In genomic region chr17:49564638-49565037, GRCh38 we compare ENCODE assay signal across 35 cellular contexts. TPM values are rescaled to one million over a fixed set of nuclear protein-coding genes. Genes with fewer than 3 reads are reported as not detected.
"Had no signal": no experiment of that assay in that cellular context is flagged by ENCODE, and none has a peak within 500 bp of the region (broad histone marks: within the 10 kb centered on the region; RNA-seq: fewer than 3 reads in every experiment).

No MANE protein-coding gene starts in this region.

- ATAC-seq: activated naive CD8-positive, alpha-beta T cell treated with anti-CD3 and anti-CD28 coated beads, Interleukin-2, amount 50 U/mL, for 24 hours; activated T-cell treated with anti-CD3 and anti-CD28 coated beads, Interleukin-2, amount 50 U/mL, for 4 hours had no signal

- H3K36me3 ChIP-seq: Peyer's patch had no signal

- FAIRE-seq: bronchial epithelial cell, TTC549 had no signal

- H3K9me3 ChIP-seq: Peyer's patch had no signal

- H3K4me3 ChIP-seq: Peyer's patch had no signal

- H3K27me3 Mint-ChIP-seq: activated naive CD8-positive, alpha-beta T cell had no signal

- H3K27me3 ChIP-seq: Peyer's patch had no signal

- H3K27ac Mint-ChIP-seq: activated CD4-positive, alpha-beta memory T cell treated with anti-CD3 and anti-CD28 coated beads for 36 hours; activated naive CD4-positive, alpha-beta T cell treated with anti-CD3 and anti-CD28 coated beads, Interleukin-2, amount 10 ng/mL, durations not matched to agents 7 days and 5 days; activated naive CD8-positive, alpha-beta T cell; activated naive CD8-positive, alpha-beta T cell treated with anti-CD3 and anti-CD28 coated beads, Interleukin-2, amount 50 U/mL, for 24 hours; activated T-helper 1 cell treated with anti-CD3 and anti-CD28 coated beads, Interleukin-12 subunit alpha, Interleukin-12 subunit beta, Interleukin-2, Interleukin-4 antibody, amounts not matched to agents 30 ng/mL and 10 ng/mL and 1 ng/mL, durations not matched to agents 14 hours and 24 hours and 36 hours; brain; T-helper 1 cell treated with Interleukin-12 subunit alpha and Interleukin-12 subunit beta and Interleukin-4 antibody, amounts not matched to agents 30 μg/mL and 1 μg/mL, for 36 hours; T-helper 2 cell treated with Interferon-gamma antibody and Interleukin-4, amounts not matched to agents 5 μg/mL and 100 μg/mL, for 36 hours had no signal

- DNase-seq: activated CD4-positive, alpha-beta memory T cell treated with anti-CD3 and anti-CD28 coated beads for 36 hours; activated CD4-positive, alpha-beta T cell treated with anti-CD3 and anti-CD28 coated beads for 4 hours; activated CD4-positive, alpha-beta T cell treated with anti-CD3 and anti-CD28 coated beads, Interleukin-2, amount 50 U/mL, for 1 hour; activated CD8-positive, alpha-beta memory T cell treated with anti-CD3 and anti-CD28 coated beads, Interleukin-2, amount 50 U/mL, for 4 hours; activated effector memory CD4-positive, alpha-beta T cell treated with Interleukin-2 at 50 U/mL for 16 hours; activated naive CD4-positive, alpha-beta T cell treated with anti-CD3 and anti-CD28 coated beads, Interleukin-2, amount 10 ng/mL, durations not matched to agents 7 days and 5 days; activated naive CD8-positive, alpha-beta T cell treated with anti-CD3 and anti-CD28 coated beads, Interleukin-2, amount 50 U/mL, for 24 hours; activated T-cell treated with anti-CD3 and anti-CD28 coated beads for 4 hours; activated T-cell treated with anti-CD3 and anti-CD28 coated beads, Interleukin-2, amount 50 U/mL, for 4 hours; anterior cingulate cortex; caudate nucleus; cerebellar nuclear complex; Kasumi-1; KG1; NCI-H1092 treated with DMSO at 0.1 percent for 48 hours; NCI-H1417; NCI-H146; NCI-H187; NCI-H2029 treated with DMSO at 0.1 percent for 48 hours; NCI-H2107; NCI-H2171; NCI-H510A; NCI-H526; NCI-H748 treated with DMSO at 0.1 percent for 48 hours; OCI-M1; Peyer's patch; RPMI8226; SIG-M5 had no signal

- H3K36me3 Mint-ChIP-seq: activated CD4-positive, alpha-beta memory T cell treated with anti-CD3 and anti-CD28 coated beads for 36 hours; activated naive CD4-positive, alpha-beta T cell treated with anti-CD3 and anti-CD28 coated beads, Interleukin-2, amount 10 ng/mL, durations not matched to agents 7 days and 5 days; activated naive CD8-positive, alpha-beta T cell; brain had no signal

- H3K9me3 Mint-ChIP-seq: activated CD4-positive, alpha-beta memory T cell treated with anti-CD3 and anti-CD28 coated beads for 36 hours; activated naive CD4-positive, alpha-beta T cell treated with anti-CD3 and anti-CD28 coated beads, Interleukin-2, amount 10 ng/mL, durations not matched to agents 7 days and 5 days; activated naive CD8-positive, alpha-beta T cell treated with anti-CD3 and anti-CD28 coated beads, Interleukin-2, amount 50 U/mL, for 24 hours; activated T-cell treated with anti-CD3 and anti-CD28 coated beads, Interleukin-2, amount 50 U/mL, for 4 hours; activated T-helper 1 cell treated with anti-CD3 and anti-CD28 coated beads, Interleukin-12 subunit alpha, Interleukin-12 subunit beta, Interleukin-2, Interleukin-4 antibody, amounts not matched to agents 30 ng/mL and 10 ng/mL and 1 ng/mL, durations not matched to agents 14 hours and 24 hours and 36 hours; T-helper 1 cell treated with Interleukin-12 subunit alpha and Interleukin-12 subunit beta and Interleukin-4 antibody, amounts not matched to agents 30 μg/mL and 1 μg/mL, for 36 hours; T-helper 2 cell treated with Interferon-gamma antibody and Interleukin-4, amounts not matched to agents 5 μg/mL and 100 μg/mL, for 36 hours had no signal

- H3K27ac ChIP-seq: Peyer's patch had no signal

- H3K4me3 Mint-ChIP-seq: activated CD4-positive, alpha-beta memory T cell treated with anti-CD3 and anti-CD28 coated beads for 36 hours; activated naive CD4-positive, alpha-beta T cell treated with anti-CD3 and anti-CD28 coated beads, Interleukin-2, amount 10 ng/mL, durations not matched to agents 7 days and 5 days; activated naive CD8-positive, alpha-beta T cell; activated naive CD8-positive, alpha-beta T cell treated with anti-CD3 and anti-CD28 coated beads, Interleukin-2, amount 50 U/mL, for 24 hours; activated T-cell treated with anti-CD3 and anti-CD28 coated beads, Interleukin-2, amount 50 U/mL, for 4 hours; activated T-helper 1 cell treated with anti-CD3 and anti-CD28 coated beads, Interleukin-12 subunit alpha, Interleukin-12 subunit beta, Interleukin-2, Interleukin-4 antibody, amounts not matched to agents 30 ng/mL and 10 ng/mL and 1 ng/mL, durations not matched to agents 14 hours and 24 hours and 36 hours; brain; T-helper 1 cell treated with Interleukin-12 subunit alpha and Interleukin-12 subunit beta and Interleukin-4 antibody, amounts not matched to agents 30 μg/mL and 1 μg/mL, for 36 hours; T-helper 2 cell treated with Interferon-gamma antibody and Interleukin-4, amounts not matched to agents 5 μg/mL and 100 μg/mL, for 36 hours had no signal

RNA-seq across cellular contexts. Expression of gene NXPH3, which starts 11.0 kb away (rescaled TPM):
- total RNA-seq: activated T-helper 1 cell treated with anti-CD3 and anti-CD28 coated beads, Interleukin-12 subunit alpha, Interleukin-12 subunit beta, Interleukin-2, Interleukin-4 antibody, amounts not matched to agents 30 ng/mL and 10 ng/mL and 1 ng/mL, durations not matched to agents 14 hours and 24 hours and 36 hours; bronchial epithelial cell had no signal
